Comparison of ENCODE assay signal across 1 cellular context in genomic region chr7:149874644-149875028, GRCh38.
TF ChIP-seq lines count a peak whose summit lies in the region.

No MANE protein-coding gene starts in this region.

TF ChIP-seq in liver, 16 proteins besides CTCF, POLR2A, EP300 and RAD21 (continued from another document):
- TF ChIP-seq REST (IDR thresholded peaks at IDR 0.05) = peak; percentile 83
- no peak for TF ChIP-seq ATF3 (IDR thresholded peaks at IDR 0.05)
- TF ChIP-seq NR2F2 (IDR thresholded peaks at IDR 0.05) = no peak
- TF ChIP-seq JUND (IDR thresholded peaks at IDR 0.05) = peak in 1 of 2 donors; percentile 82
- TF ChIP-seq TAF1 (conservative IDR thresholded peaks at IDR 0.05) = no peak
- TF ChIP-seq HNF4G (IDR thresholded peaks at IDR 0.05) = peak; percentile 7
- TF ChIP-seq RXRA (IDR thresholded peaks at IDR 0.05) = peak; percentile 88 to 94
- TF ChIP-seq MAX (IDR thresholded peaks at IDR 0.05) = peak; percentile 91
